Comparison of ENCODE assay signal across 1 cellular context in genomic region chr19:4702764-4703163, GRCh38.
A peak's percentile ranks its signal among the peaks of the same experiment; 100 is the strongest.
TF ChIP-seq lines count a peak whose summit lies in the region.

No MANE protein-coding gene starts in this region.

TF ChIP-seq in K562, 482 proteins besides CTCF, POLR2A, EP300 and RAD21:
- peak; percentile 88 for TF ChIP-seq PCBP1 (IDR thresholded peaks at IDR 0.05; ENCODE audit: low read depth, low read length, poor library complexity, severe bottlenecking)
- TF ChIP-seq HNRNPK (IDR thresholded peaks at IDR 0.05; ENCODE audit: low read depth, low read length, poor library complexity, severe bottlenecking) = peak; percentile 66
- TF ChIP-seq KDM5B (IDR thresholded peaks at IDR 0.05; ENCODE audit: insufficient replicate concordance, low read depth, low read length) = no peak
TF ChIP-seq in K562: peak in this region for 2.
